ENCODE assay signal across 9 cellular contexts in genomic region chr14:77455966-77456640, GRCh38. TPM values are rescaled to one million over a fixed set of nuclear protein-coding genes. Genes with fewer than 3 reads are reported as not detected.
DNase-seq lines count a peak whose midpoint lies in the region; ATAC-seq and TF ChIP-seq lines count a peak whose summit lies in the region.
"Had no signal": no experiment of that assay in that cellular context is flagged by ENCODE, and none has a peak within 500 bp of the region (broad histone marks: within the 10 kb centered on the region; RNA-seq: fewer than 3 reads in every experiment).

No MANE protein-coding gene starts in this region.

- H3K36me3 ChIP-seq in PC-3 (ENCODE audit: low read depth, low read length) (peaks cover 25% of the 10 kb centered on the region), endodermal cell (ENCODE audit: control insufficient read depth, insufficient read depth, low read length) (peaks cover 30% of the 10 kb centered on the region), ovary (no peaks in the 10 kb centered on the region)

- peaks cover 13% of the 10 kb centered on the region for H4K20me1 ChIP-seq in PC-3 (ENCODE audit: low read length)

- peaks cover 32% of the 10 kb centered on the region for H3K36me3 Mint-ChIP-seq in endodermal cell (ENCODE audit: low read depth)

- H3K9me3 ChIP-seq in PC-3 (ENCODE audit: low read length), result no peaks in the 10 kb centered on the region
- no peaks in the 10 kb centered on the region for H3K9me3 ChIP-seq in endodermal cell (ENCODE audit: control insufficient read depth, low read length)
- no peaks in the 10 kb centered on the region for H3K9me3 ChIP-seq in ovary

- peaks cover 52% of the 10 kb centered on the region for H3K79me2 ChIP-seq in PC-3 (ENCODE audit: low read length)

- peak overlapping the region; percentile 88 for H3K4me2 ChIP-seq in PC-3 (ENCODE audit: low read length)

- CTCF ChIA-PET in PC-3 (lab: Charles Lee), result no interaction called here

- TF ChIP-seq EP300 in ovary (IDR thresholded peaks at IDR 0.05), result no peak

- H3K9me3 Mint-ChIP-seq in endodermal cell, result no peaks in the 10 kb centered on the region

- no peaks in the 10 kb centered on the region for H3K9me2 ChIP-seq in PC-3 (replicated peaks; ENCODE audit: low read length)

- peaks cover 23% of the 10 kb centered on the region for H3K4me1 Mint-ChIP-seq in endodermal cell

- no peak overlapping the region for H3K27ac Mint-ChIP-seq in endodermal cell

- H3K9ac ChIP-seq in PC-3 (ENCODE audit: low read length), result peak overlapping the region; percentile 90; the same call in 1 of the 2 replicates
- peak overlapping the region; percentile 60 for H3K9ac ChIP-seq in endodermal cell (ENCODE audit: extremely low read depth, low read length, poor library complexity, severe bottlenecking)

- TF ChIP-seq CTCF in GM12865 (IDR thresholded peaks at IDR 0.05; ENCODE audit: insufficient read depth, low read depth, low read length, missing control alignments), result no peak
- TF ChIP-seq CTCF in PC-3 (conservative IDR thresholded peaks at IDR 0.05; ENCODE audit: low read depth, low read length), result no peak
- TF ChIP-seq CTCF in endodermal cell (conservative IDR thresholded peaks at IDR 0.05), result no peak
- TF ChIP-seq CTCF in ovary (IDR thresholded peaks at IDR 0.05), result no peak

- POLR2A ChIA-PET in PC-3 (lab: Charles Lee; ENCODE audit: unreplicated experiment), result no interaction called here

- H3F3A ChIP-seq in PC-3 (ENCODE audit: low read length, unreplicated experiment), result no peaks in the 10 kb centered on the region

- ATAC-seq in PC-3 (no peak), HG02973 (IDR thresholded peaks at IDR 0.05; ENCODE audit: unreplicated experiment) (no peak)

- no TSS peak for BruUV-seq in PC-3 (replicated peaks; lab: Mats Ljungman, UMichigan)

- no peak for DNase-seq in GM12865 (ENCODE audit: low read depth)
- no peak for DNase-seq in PC-3
- no peak for DNase-seq in endodermal cell
- DNase-seq in ovary, result no peak
- no peak for DNase-seq in central memory CD4-positive, alpha-beta T cell
- no peak for DNase-seq in posterior cingulate gyrus
- no peak for DNase-seq in activated gamma-delta T cell (lab: John Stamatoyannopoulos, UW)
- DNase-seq: NCI-H1436 had no signal

- H3K27me3 ChIP-seq in PC-3 (ENCODE audit: low read length), result no peaks in the 10 kb centered on the region
- no peaks in the 10 kb centered on the region for H3K27me3 ChIP-seq in endodermal cell (ENCODE audit: control insufficient read depth, insufficient read depth, low read length, poor library complexity, severe bottlenecking)
- no peaks in the 10 kb centered on the region for H3K27me3 ChIP-seq in ovary

- H3K27ac ChIP-seq in PC-3 (ENCODE audit: low read length) (no peak overlapping the region), endodermal cell (ENCODE audit: low read depth, low read length) (no peak overlapping the region), ovary (no peak overlapping the region)

- H3K4me3 Mint-ChIP-seq in endodermal cell, result peak overlapping the region; percentile 94

- 85 to 89% methylated on average over 1 to 2 of the region's 2 CpGs for WGBS in endodermal cell (ENCODE audit: insufficient coverage in 1 of 2, insufficient read length in 1 of 2), 2 experiments
- WGBS in ovary, 3 donors, result 69 to 70% (median 69%) methylated on average over 2 of the region's 2 CpGs

- TF ChIP-seq POLR2A in ovary (IDR thresholded peaks at IDR 0.05), result no peak

- intact Hi-C loops in PC-3 (cut with micrococcal nuclease), result loop anchor here (5.0 kb wide), 2 partner anchors 161 to 304 kb away; partner anchors contain the start of gene SPTLC2
- intact Hi-C loops in ovary (cut with DNase I), result loop anchor here in 2 of 4 donors (5.0 to 10.0 kb wide), 3 partner anchors 99 to 134 kb away; partner anchors contain the start of genes GSTZ1 (in 2 of the 2) and POMT2 (in 2 of the 2)
- intact Hi-C loops in posterior cingulate gyrus (cut with DNase I), result loop anchor here (2.0 to 10.0 kb wide), 3 partner anchors 81 to 251 kb away; partner anchors contain the start of genes ALKBH1, GSTZ1, POMT2 and SAMD15

- H3K27me3 Mint-ChIP-seq in endodermal cell (ENCODE audit: insufficient read depth), result no peaks in the 10 kb centered on the region

- H3K4me3 ChIP-seq in GM12865 (ENCODE audit: low read depth, low read length) (peak overlapping the region; percentile 77), PC-3 (ENCODE audit: low read length) (peak overlapping the region; percentile 82), endodermal cell (ENCODE audit: low read length) (peak overlapping the region; percentile 97), ovary (peak overlapping the region; percentile 82)

- no peak overlapping the region for H2AFZ ChIP-seq in PC-3 (ENCODE audit: low read length)

- peaks cover 19% of the 10 kb centered on the region for H3K4me1 ChIP-seq in PC-3 (ENCODE audit: insufficient read depth, low read length)
- H3K4me1 ChIP-seq in endodermal cell (ENCODE audit: control insufficient read depth, insufficient read depth, low read length), result peaks cover 9% of the 10 kb centered on the region
- H3K4me1 ChIP-seq in ovary (ENCODE audit: insufficient read depth), result no peaks in the 10 kb centered on the region

RNA-seq across cellular contexts. Expression of gene VIPAS39, which starts 1.3 kb away (rescaled TPM):
- total RNA-seq in PC-3 (2014; rRNA removed), result 20.1 and 20.2 TPM in 2 replicates
- 10 to 100 TPM; 26.7 to 29.8 TPM for total RNA-seq in endodermal cell
- 30.4 TPM for polyA plus RNA-seq in endodermal cell (2013, experiment 1 of 2)
- 31.0 TPM for polyA plus RNA-seq in endodermal cell (2013, experiment 2 of 2)
- total RNA-seq in ovary, result 10 to 100 TPM; 10.7 to 18.0 (median 15.1) TPM
- polyA plus RNA-seq in ovary, result 10 to 100 TPM; 18.1 to 47.0 TPM

RNA-seq across cellular contexts. Expression of gene AHSA1, which starts 1.8 kb away (rescaled TPM):
- total RNA-seq in PC-3 (2014; rRNA removed) (215 and 217 TPM in 2 replicates), endodermal cell (100 to 1,000 TPM; 151 to 178 TPM), ovary (100 to 1,000 TPM in 3 of 7 donors, 10 to 100 TPM in 4; 57.3 to 127 (median 96.6) TPM)
- 97.6 TPM for polyA plus RNA-seq in endodermal cell (2013, experiment 1 of 2)
- 99.0 TPM for polyA plus RNA-seq in endodermal cell (2013, experiment 2 of 2)
- polyA plus RNA-seq in ovary, result 100 to 1,000 TPM in 1 of 2 donors, 10 to 100 TPM in 1; 77.4 to 205 TPM

RNA-seq across cellular contexts. Expression of gene NOXRED1, which starts 32.8 kb away (rescaled TPM):
- total RNA-seq in PC-3 (2014; rRNA removed) (0.33 and 0.46 TPM in 2 replicates), endodermal cell (under 1 TPM; 0.49 to 0.92 TPM), ovary (1 to 10 TPM in 1 of 7 donors, under 1 TPM in 5, not detected in 1; 0.33 to 1.1 (median 0.51) TPM)
- polyA plus RNA-seq in endodermal cell (2013, experiment 1 of 2), result 0.32 TPM
- polyA plus RNA-seq in endodermal cell (2013, experiment 2 of 2), result 0.29 TPM
- under 1 TPM; 0.23 to 0.42 TPM for polyA plus RNA-seq in ovary

RNA-seq across cellular contexts. Expression of gene ISM2, which starts 42.5 kb away (rescaled TPM):
- total RNA-seq in PC-3 (2014; rRNA removed), result 0.95 TPM in 1 of 2 replicates, not detected in the other
- 1 to 10 TPM; 1.3 to 1.6 TPM for total RNA-seq in endodermal cell
- polyA plus RNA-seq in endodermal cell (2013, experiment 1 of 2), result 0.28 TPM
- polyA plus RNA-seq in endodermal cell (2013, experiment 2 of 2), result 0.12 TPM
- 1 to 10 TPM in 1 of 7 donors, under 1 TPM in 2, not detected in 4; 0.20 to 1.0 (median 0.72) TPM for total RNA-seq in ovary
- polyA plus RNA-seq in ovary, result under 1 TPM; 0.05 to 0.13 TPM
